Comparison of ENCODE assay signal across 8 cellular contexts in genomic region chr5:891117-891836, GRCh38. TPM values are rescaled to one million over a fixed set of nuclear protein-coding genes. Genes with fewer than 3 reads are reported as not detected.
DNase-seq lines count a peak whose midpoint lies in the region; ATAC-seq and TF ChIP-seq lines count a peak whose summit lies in the region.

No MANE protein-coding gene starts in this region.

- H3K4me1 ChIP-seq in left ventricle myocardium inferior, result peaks cover 33% of the 10 kb centered on the region
- peaks cover 2 to 40% (median 34%) of the 10 kb centered on the region in 5 donors for H3K4me1 ChIP-seq in subcutaneous abdominal adipose tissue (ENCODE audit: control insufficient read depth in 5 of 5, insufficient read depth in 5 of 5, low read length in 5 of 5)

- CTCF ChIA-PET in WTC11 (lab: Charles Lee), result no interaction called here

- peak overlapping the region; percentile 85 for H3K4me3 Mint-ChIP-seq in WTC11

- peak overlapping the region in 4 of 5 donors; percentile 80 to 92 (median 91) for H3K9ac ChIP-seq in subcutaneous abdominal adipose tissue (ENCODE audit: low read length in 5 of 5)

- H3K36me3 ChIP-seq in left ventricle myocardium inferior, result peaks cover 52% of the 10 kb centered on the region
- H3K36me3 ChIP-seq in subcutaneous abdominal adipose tissue (ENCODE audit: control insufficient read depth in 5 of 5, insufficient read depth in 5 of 5, low read length in 5 of 5), result peaks cover 8 to 48% (median 42%) of the 10 kb centered on the region in 5 donors

- H3K27me3 ChIP-seq in left ventricle myocardium inferior (ENCODE audit: low read depth), result no peaks in the 10 kb centered on the region
- H3K27me3 ChIP-seq in subcutaneous abdominal adipose tissue (ENCODE audit: control insufficient read depth in 5 of 5, insufficient read depth in 4 of 5, low read length in 5 of 5), result no peaks in the 10 kb centered on the region

- H3K27ac Mint-ChIP-seq in WTC11, result peak overlapping the region; percentile 67

- intact Hi-C loops in left ventricle myocardium inferior (cut with micrococcal nuclease), result no loop called here
- intact Hi-C loops in Right ventricle myocardium superior (cut with DNase I), result no loop called here

- H3K4me1 Mint-ChIP-seq in WTC11, result peaks cover 19% of the 10 kb centered on the region

- in situ Hi-C loops in GM13977 (cut with MboI; ENCODE audit: low pct_unique_long_range_greater_than_20kb, low sequenced_read_pairs, unreplicated experiment), result no loop called here

- no peaks in the 10 kb centered on the region for H3K9me3 Mint-ChIP-seq in WTC11

- no peak for ATAC-seq in Right ventricle myocardium superior (ENCODE audit: poor library complexity)
- peak; percentile 65 for ATAC-seq in WTC11
- no peak for ATAC-seq in HG03469 (IDR thresholded peaks at IDR 0.05; ENCODE audit: unreplicated experiment)

- H3K4me3 ChIP-seq in left ventricle myocardium inferior, result peak overlapping the region; percentile 92
- H3K4me3 ChIP-seq in subcutaneous abdominal adipose tissue (ENCODE audit: low read depth in 1 of 5, low read length in 5 of 5), result peak overlapping the region; percentile 83 to 95 (median 90)

- no peak for TF ChIP-seq CTCF in left ventricle myocardium inferior (IDR thresholded peaks at IDR 0.05; ENCODE audit: borderline replicate concordance)
- TF ChIP-seq CTCF in WTC11 (IDR thresholded peaks at IDR 0.05), result no peak
- no peak for TF ChIP-seq CTCF in GM13977 (IDR thresholded peaks at IDR 0.05; ENCODE audit: extremely low read depth, insufficient read depth, missing control alignments)

- DNase-seq in left ventricle myocardium inferior (no peak), Right ventricle myocardium superior (no peak), WTC11 (ENCODE audit: low spot score) (peak; percentile 25), iPS-NIHi7 (ENCODE audit: extremely low spot score) (peak; percentile 72), GM13977 (ENCODE audit: low spot score) (no peak)
- no peak for DNase-seq in activated CD4-positive, CD25-positive, alpha-beta regulatory T cell (lab: John Stamatoyannopoulos, UW)

- POLR2A ChIA-PET in WTC11 (lab: Charles Lee), result interaction anchor here (1.6 kb wide), 1 partner anchor 12 kb away, joined by 3 read pairs; no protein-coding TSS in a partner anchor

- no peaks in the 10 kb centered on the region for H3K27me3 Mint-ChIP-seq in WTC11 (ENCODE audit: low read depth)

- no peak overlapping the region for H3K27ac ChIP-seq in left ventricle myocardium inferior (replicated peaks)
- H3K27ac ChIP-seq in subcutaneous abdominal adipose tissue (ENCODE audit: low read depth, low read length), result peak overlapping the region; percentile 69

- H3K9me3 ChIP-seq in left ventricle myocardium inferior (replicated peaks), result no peaks in the 10 kb centered on the region
- H3K9me3 ChIP-seq in subcutaneous abdominal adipose tissue (ENCODE audit: control insufficient read depth in 5 of 5, low read length in 5 of 5), result no peaks in the 10 kb centered on the region

- peaks cover 65% of the 10 kb centered on the region for H3K36me3 Mint-ChIP-seq in WTC11

TF ChIP-seq in WTC11, 78 proteins besides CTCF, POLR2A, EP300 and RAD21:
- TF ChIP-seq AFF4 (CRISPR knock-in tag; IDR thresholded peaks at IDR 0.05; ENCODE audit: borderline replicate concordance) (no peak), IRF1 (CRISPR knock-in tag; IDR thresholded peaks at IDR 0.05) (no peak), ERG (CRISPR knock-in tag; IDR thresholded peaks at IDR 0.05) (no peak), ATF2 (CRISPR knock-in tag; IDR thresholded peaks at IDR 0.05; ENCODE audit: borderline replicate concordance, low read depth) (no peak), GRHL2 (CRISPR knock-in tag; IDR thresholded peaks at IDR 0.05; ENCODE audit: insufficient replicate concordance, severe bottlenecking) (no peak)

RNA-seq across cellular contexts. Expression of gene BRD9, which starts 1.3 kb away (rescaled TPM):
- 23.6 TPM for total RNA-seq in left ventricle myocardium inferior
- 28.0 TPM for total RNA-seq in Right ventricle myocardium superior
- total RNA-seq in WTC11 (2021), result 50.5 to 55.6 TPM (median 50.9 TPM) in 3 replicates

RNA-seq across cellular contexts. Expression of gene TRIP13, which starts 1.4 kb away (rescaled TPM):
- 0.44 TPM for total RNA-seq in left ventricle myocardium inferior
- 0.48 TPM for total RNA-seq in Right ventricle myocardium superior
- total RNA-seq in WTC11 (2021), result 31.4 to 35.0 TPM (median 33.7 TPM) in 3 replicates

RNA-seq across cellular contexts. Expression of gene ZDHHC11, which starts 40.5 kb away (rescaled TPM):
- total RNA-seq in left ventricle myocardium inferior, result 18.7 TPM
- 55.6 TPM for total RNA-seq in Right ventricle myocardium superior
- 21.4 to 37.5 TPM (median 37.3 TPM) in 3 replicates for total RNA-seq in WTC11 (2021)

Comparison
In these comparisons a context has a peak if more than half of its experiments do, and no peak if none do; other contexts are left out.
1. DNase-seq: peak in WTC11 (single experiment) and iPS-NIHi7 (single experiment); none in left ventricle myocardium inferior (single experiment), Right ventricle myocardium superior (single experiment), GM13977 (single experiment) and activated CD4-positive, CD25-positive, alpha-beta regulatory T cell (0 of 4).
2. RNA of gene TRIP13, which starts 1.4 kb away (total RNA-seq): 31.4 to 35.0 TPM in WTC11; 0.48 TPM in Right ventricle myocardium superior (single experiment) and 0.44 TPM in left ventricle myocardium inferior (single experiment); every median in the first group is over 10 times any median in the second.